Comparison of ENCODE assay signal across 10 cellular contexts in the genomic region with DNA sequence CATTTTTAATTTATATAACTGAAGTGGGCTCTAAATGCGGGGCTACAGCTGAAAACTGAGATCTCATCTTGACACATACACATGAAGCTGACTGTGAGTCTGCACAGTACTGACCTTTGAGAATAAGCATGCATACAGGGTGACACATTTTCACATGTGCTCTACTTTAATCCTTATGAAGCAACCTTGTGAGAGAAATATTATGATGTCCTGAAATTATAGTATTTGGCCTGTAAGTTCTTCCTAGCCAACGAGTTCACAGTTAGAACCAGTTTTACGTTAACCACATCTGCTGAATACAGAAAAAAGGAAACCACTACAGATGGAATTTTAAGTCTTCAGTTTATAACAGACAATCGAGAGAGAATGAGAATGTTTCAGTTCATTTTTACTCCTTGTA.
A peak's percentile ranks its signal among the peaks of the same experiment; 100 is the strongest.
DNase-seq lines count a peak whose midpoint lies in the region; ATAC-seq and TF ChIP-seq lines count a peak whose summit lies in the region.
"Had no signal": no experiment of that assay in that cellular context is flagged by ENCODE, and none has a peak within 500 bp of the region (broad histone marks: within the 10 kb centered on the region; RNA-seq: fewer than 3 reads in every experiment).

No MANE protein-coding gene starts in this region.

- H3K9me3 ChIP-seq in KOPT-K1 (ENCODE audit: insufficient read depth, low read length, poor library complexity, severe bottlenecking) = no peaks in the 10 kb centered on the region
- H3K9me3 ChIP-seq in adrenal gland (replicated peaks in 1 of 3) = no peaks in the 10 kb centered on the region
- no peaks in the 10 kb centered on the region for H3K9me3 ChIP-seq in upper lobe of left lung
- H3K9me3 ChIP-seq: A549 had no signal

- 65 to 79% (median 75%) methylated on average over 4 of the region's 4 CpGs for WGBS in adrenal gland, 4 donors
- WGBS in upper lobe of left lung, 2 donors = 61 to 67% methylated on average over 4 of the region's 4 CpGs

- TF ChIP-seq CTCF in dorsolateral prefrontal cortex (IDR thresholded peaks at IDR 0.05 in 54 of 56, conservative IDR thresholded peaks at IDR 0.05 in 2 of 56; ENCODE audit: low read depth in 1 of 56, partially characterized antibody in 56 of 56) (no peak), adrenal gland (IDR thresholded peaks at IDR 0.05) (no peak), upper lobe of left lung (IDR thresholded peaks at IDR 0.05) (no peak)

- H3K27me3 Mint-ChIP-seq in T-helper 2 cell treated with Interferon-gamma antibody and Interleukin-4, amounts not matched to agents 5 μg/mL and 100 μg/mL, for 36 hours (ENCODE audit: low read depth) = no peaks in the 10 kb centered on the region
- no peaks in the 10 kb centered on the region for H3K27me3 Mint-ChIP-seq in stimulated activated naive CD8-positive, alpha-beta T cell treated with anti-CD3 and anti-CD28 coated beads, Interleukin-15, amount 100 ng/mL, for 72 hours

- no peak for TF ChIP-seq EP300 in upper lobe of left lung (IDR thresholded peaks at IDR 0.05)

- no peak for TF ChIP-seq POLR2A in adrenal gland (IDR thresholded peaks at IDR 0.05)
- TF ChIP-seq POLR2A in upper lobe of left lung (IDR thresholded peaks at IDR 0.05) = no peak

- H3K27me3 ChIP-seq in dorsolateral prefrontal cortex (no peaks in the 10 kb centered on the region), adrenal gland (no peaks in the 10 kb centered on the region), upper lobe of left lung (no peaks in the 10 kb centered on the region)

- H3K36me3 Mint-ChIP-seq in T-helper 2 cell treated with Interferon-gamma antibody and Interleukin-4, amounts not matched to agents 5 μg/mL and 100 μg/mL, for 36 hours (ENCODE audit: low read depth) = peaks cover 8% of the 10 kb centered on the region

- H3K27ac ChIP-seq in KOPT-K1 (ENCODE audit: low read depth, low read length, poor library complexity, severe bottlenecking) (peak overlapping the region; percentile 93), dorsolateral prefrontal cortex (peak overlapping the region in 55 of 59 donors; percentile 14 to 92 (median 79)), adrenal gland (no peak overlapping the region), upper lobe of left lung (no peak overlapping the region)
- H3K27ac ChIP-seq: A549 had no signal

- H3K4me3 Mint-ChIP-seq in T-helper 2 cell treated with Interferon-gamma antibody and Interleukin-4, amounts not matched to agents 5 μg/mL and 100 μg/mL, for 36 hours = peak overlapping the region; percentile 72
- peak overlapping the region; percentile 17 to 38 for H3K4me3 Mint-ChIP-seq in stimulated activated naive CD8-positive, alpha-beta T cell treated with anti-CD3 and anti-CD28 coated beads, Interleukin-15, amount 100 ng/mL, for 72 hours

- ATAC-seq in stimulated activated naive CD8-positive, alpha-beta T cell treated with anti-CD3 and anti-CD28 coated beads, Interleukin-15, amount 100 ng/mL, for 72 hours = peak; percentile 75
- no peak for ATAC-seq in upper lobe of left lung (ENCODE audit: low FRiP score in 2 of 2)

- peaks cover 52% of the 10 kb centered on the region for H3K4me1 Mint-ChIP-seq in T-helper 2 cell treated with Interferon-gamma antibody and Interleukin-4, amounts not matched to agents 5 μg/mL and 100 μg/mL, for 36 hours (ENCODE audit: low read depth)
- peaks cover 58% of the 10 kb centered on the region for H3K4me1 Mint-ChIP-seq in stimulated activated naive CD8-positive, alpha-beta T cell treated with anti-CD3 and anti-CD28 coated beads, Interleukin-15, amount 100 ng/mL, for 72 hours

- H3K36me3 ChIP-seq in KOPT-K1 (ENCODE audit: insufficient read depth, low read length) (no peaks in the 10 kb centered on the region), adrenal gland (replicated peaks in 1 of 2) (no peaks in the 10 kb centered on the region), upper lobe of left lung (no peaks in the 10 kb centered on the region)

- intact Hi-C loops in dorsolateral prefrontal cortex (cut with DNase I) (no loop called here), adrenal gland (cut with DNase I) (no loop called here)

- peak overlapping the region; percentile 28 for H3K27ac Mint-ChIP-seq in T-helper 2 cell treated with Interferon-gamma antibody and Interleukin-4, amounts not matched to agents 5 μg/mL and 100 μg/mL, for 36 hours
- H3K27ac Mint-ChIP-seq in stimulated activated naive CD8-positive, alpha-beta T cell treated with anti-CD3 and anti-CD28 coated beads, Interleukin-15, amount 100 ng/mL, for 72 hours = no peak overlapping the region

- DNase-seq in T-helper 2 cell treated with Interferon-gamma antibody and Interleukin-4, amounts not matched to agents 5 μg/mL and 100 μg/mL, for 36 hours (ENCODE audit: low spot score) = no peak
- DNase-seq in T-helper 2 cell (no peak), dorsolateral prefrontal cortex (no peak), adrenal gland (no peak), upper lobe of left lung (no peak), A172 (ENCODE audit: low spot score) (no peak)
- no peak for DNase-seq in stimulated activated naive CD8-positive, alpha-beta T cell treated with anti-CD3 and anti-CD28 coated beads, Interleukin-15, amount 100 ng/mL, for 72 hours
- DNase-seq: NCI-H345 had no signal

- peaks cover 0 to 50% of the 10 kb centered on the region in 2 donors for H3K4me1 ChIP-seq in adrenal gland (replicated peaks in 1 of 2)
- H3K4me1 ChIP-seq in upper lobe of left lung = peaks cover 34 to 50% (median 38%) of the 10 kb centered on the region in 4 donors

- H3K9me3 Mint-ChIP-seq in T-helper 2 cell treated with Interferon-gamma antibody and Interleukin-4, amounts not matched to agents 5 μg/mL and 100 μg/mL, for 36 hours = no peaks in the 10 kb centered on the region
- no peaks in the 10 kb centered on the region for H3K9me3 Mint-ChIP-seq in stimulated activated naive CD8-positive, alpha-beta T cell treated with anti-CD3 and anti-CD28 coated beads, Interleukin-15, amount 100 ng/mL, for 72 hours

- H3K4me3 ChIP-seq in dorsolateral prefrontal cortex (peak overlapping the region in 2 of 59 donors; percentile 0 to 8), adrenal gland (no peak overlapping the region), upper lobe of left lung (no peak overlapping the region)
- H3K4me3 ChIP-seq: A549 had no signal

Comparison
In these comparisons a context has a peak if more than half of its experiments do, and no peak if none do; other contexts are left out.
1. H3K27ac ChIP-seq: peak in KOPT-K1 (single experiment) and dorsolateral prefrontal cortex (55 of 59); none in adrenal gland (0 of 5) and upper lobe of left lung (0 of 4).